11 cellular contexts compared by ENCODE assay signal in the genomic region with DNA sequence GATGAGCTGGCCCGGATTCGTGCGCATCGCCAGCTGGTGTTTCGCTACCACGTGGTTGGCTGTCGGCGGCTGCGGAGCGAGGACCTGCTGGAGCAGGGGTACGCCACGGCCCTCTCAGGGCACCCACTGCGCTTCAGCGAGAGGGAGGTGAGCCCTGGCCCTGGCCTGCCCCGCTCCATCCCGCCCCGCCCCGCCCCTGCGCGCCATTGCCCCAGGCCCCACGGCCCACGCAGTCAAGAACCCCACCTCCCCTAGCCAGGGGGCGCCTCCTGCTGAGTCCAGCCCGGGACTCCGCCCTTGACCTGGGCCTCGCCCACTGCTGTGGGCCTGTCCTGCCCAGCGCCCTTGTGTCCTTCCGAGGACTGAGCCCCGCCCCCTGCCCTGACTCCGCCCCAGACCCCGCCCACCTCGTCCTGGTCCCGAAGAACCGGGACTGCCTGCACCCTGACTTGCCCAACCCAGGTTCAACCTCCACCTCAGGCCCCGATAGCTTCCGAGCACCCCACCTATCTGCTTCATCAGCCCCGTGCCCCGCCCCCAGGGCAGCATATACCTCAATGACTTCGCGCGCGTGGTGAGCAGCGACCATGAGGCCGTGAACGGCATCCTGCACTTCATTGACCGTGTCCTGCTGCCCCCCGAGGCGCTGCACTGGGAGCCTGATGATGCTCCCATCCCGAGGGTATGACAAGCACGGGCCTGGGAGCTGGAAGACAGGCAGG. TPM values are rescaled to one million over a fixed set of nuclear protein-coding genes. Genes with fewer than 3 reads are reported as not detected.
DNase-seq lines count a peak whose midpoint lies in the region; ATAC-seq and TF ChIP-seq lines count a peak whose summit lies in the region.
"Had no signal": no experiment of that assay in that cellular context is flagged by ENCODE, and none has a peak within 500 bp of the region (broad histone marks: within the 10 kb centered on the region; RNA-seq: fewer than 3 reads in every experiment).

No MANE protein-coding gene starts in this region.

- no peaks in the 10 kb centered on the region for H4K20me1 ChIP-seq in osteoblast (ENCODE audit: insufficient read depth, low read length)

- H3K36me3 ChIP-seq in heart left ventricle (peaks cover 0 to 94% (median 16%) of the 10 kb centered on the region in 9 donors), osteoblast (ENCODE audit: insufficient read depth, low read length) (peaks cover 6% of the 10 kb centered on the region)

- POLR2A ChIA-PET in AG04450 (lab: Yijun Ruan, JAX), result no interaction called here

- no peak for TF ChIP-seq POLR2A in heart left ventricle (IDR thresholded peaks at IDR 0.05)

- H3K27me3 ChIP-seq in AG04450 (ENCODE audit: control insufficient read depth, insufficient read depth, low read length), result peaks cover 3% of the 10 kb centered on the region
- no peaks in the 10 kb centered on the region for H3K27me3 ChIP-seq in heart left ventricle
- no peaks in the 10 kb centered on the region for H3K27me3 ChIP-seq in osteoblast (ENCODE audit: insufficient read depth, low read length)

- TF ChIP-seq CTCF in AG04450 (IDR thresholded peaks at IDR 0.05; ENCODE audit: low read depth, low read length), result no peak
- no peak for TF ChIP-seq CTCF in heart left ventricle (IDR thresholded peaks at IDR 0.05)
- no peak for TF ChIP-seq CTCF in osteoblast (IDR thresholded peaks at IDR 0.05; ENCODE audit: extremely low read depth, low read depth, low read length)

- intact Hi-C loops in heart left ventricle (cut with DNase I), result no loop called here

- CTCF ChIA-PET in AG04450 (lab: Charles Lee), result interaction anchor here (0.7 to 0.8 kb wide), 2 partner anchors 13 to 179 kb away, joined by 3 read pairs; no protein-coding TSS in a partner anchor

- H3K4me1 ChIP-seq in heart left ventricle, result peaks cover 0 to 10% (median 0%) of the 10 kb centered on the region in 12 donors
- no peaks in the 10 kb centered on the region for H3K4me1 ChIP-seq in osteoblast (ENCODE audit: insufficient read depth, low read length)

- TF ChIP-seq RAD21 in Ishikawa (IDR thresholded peaks at IDR 0.05; ENCODE audit: low read depth), result no peak

- no peak overlapping the region for H3K27ac ChIP-seq in AG04450 (ENCODE audit: low read depth, low read length)
- no peak overlapping the region for H3K27ac ChIP-seq in heart left ventricle
- no peak overlapping the region for H3K27ac ChIP-seq in osteoblast (ENCODE audit: low read depth, low read length)

- 57 to 66% (median 59%) methylated on average over 28 to 50 of the region's 50 CpGs for WGBS in heart left ventricle, 4 donors

- no peak overlapping the region for H2AFZ ChIP-seq in osteoblast (ENCODE audit: low read length)

- no peak for TF ChIP-seq EP300 in Ishikawa (IDR thresholded peaks at IDR 0.05; ENCODE audit: borderline replicate concordance)

- H3K4me3 ChIP-seq in AG04450 (ENCODE audit: low read depth, low read length) (peak overlapping the region; percentile 41), heart left ventricle (peak overlapping the region in 7 of 12 donors; percentile 10 to 30 (median 26)), osteoblast (ENCODE audit: insufficient read depth, low read length) (peak overlapping the region; percentile 39)

- ATAC-seq in heart left ventricle (peak in 2 of 4 donors; percentile 23 to 34), HG02588 (IDR thresholded peaks at IDR 0.05; ENCODE audit: unreplicated experiment) (no peak)

- no peak overlapping the region for H3K4me2 ChIP-seq in osteoblast (ENCODE audit: insufficient read depth, low read length)

- H3K79me2 ChIP-seq in osteoblast (ENCODE audit: insufficient read depth, low read length), result no peaks in the 10 kb centered on the region

- H3K9me3 ChIP-seq in AG04450 (ENCODE audit: control insufficient read depth, insufficient read depth, low read length), result no peaks in the 10 kb centered on the region; the same call in 1 of the 2 replicates
- no peaks in the 10 kb centered on the region for H3K9me3 ChIP-seq in heart left ventricle
- H3K9me3 ChIP-seq in osteoblast (ENCODE audit: low read depth, low read length), result no peaks in the 10 kb centered on the region

- DNase-seq in AG04450 (ENCODE audit: low read depth, low spot score), result no peak
- DNase-seq in heart left ventricle, result peak in 1 of 5 donors; percentile 75
- peak; percentile 91 for DNase-seq in osteoblast (ENCODE audit: insufficient read length, low spot score, missing footprints)
- DNase-seq in stimulated activated CD4-positive, alpha-beta T cell treated with anti-CD3 and anti-CD28 coated beads, Interleukin-2, amount 100 ng/mL, for 48 hours, result no peak
- no peak for DNase-seq in NOMO-1 (lab: John Stamatoyannopoulos, UW; ENCODE audit: unreplicated experiment in 2 of 2)
- no peak for DNase-seq in NCI-H2196 (lab: John Stamatoyannopoulos, UW; ENCODE audit: unreplicated experiment)
- DNase-seq: NCI-H345, SHP77 treated with DMSO at 0.1 percent for 48 hours had no signal

TF ChIP-seq in Ishikawa, 13 proteins besides CTCF, POLR2A, EP300 and RAD21:
- TF ChIP-seq TCF12 (IDR thresholded peaks at IDR 0.05; ENCODE audit: low read depth) (no peak), ZBTB7A (IDR thresholded peaks at IDR 0.05; ENCODE audit: low read depth) (peak; percentile 53; the same call in 1 of the 2 replicates), TEAD4 (IDR thresholded peaks at IDR 0.05) (no peak), EGR1 (IDR thresholded peaks at IDR 0.05) (peak; percentile 55), CEBPB (IDR thresholded peaks at IDR 0.05) (no peak), NFIC (IDR thresholded peaks at IDR 0.05) (no peak), YY1 (IDR thresholded peaks at IDR 0.05; ENCODE audit: low read depth) (no peak), CREB1 (IDR thresholded peaks at IDR 0.05; ENCODE audit: low read depth) (no peak), TAF1 (IDR thresholded peaks at IDR 0.05; ENCODE audit: low read depth) (no peak)
- TF ChIP-seq, protein P1, sequence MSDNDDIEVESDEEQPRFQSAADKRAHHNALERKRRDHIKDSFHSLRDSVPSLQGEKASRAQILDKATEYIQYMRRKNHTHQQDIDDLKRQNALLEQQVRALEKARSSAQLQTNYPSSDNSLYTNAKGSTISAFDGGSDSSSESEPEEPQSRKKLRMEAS (IDR thresholded peaks at IDR 0.05), result peak; percentile 29; the same call in 1 of the 2 replicates
- TF ChIP-seq, protein P2, sequence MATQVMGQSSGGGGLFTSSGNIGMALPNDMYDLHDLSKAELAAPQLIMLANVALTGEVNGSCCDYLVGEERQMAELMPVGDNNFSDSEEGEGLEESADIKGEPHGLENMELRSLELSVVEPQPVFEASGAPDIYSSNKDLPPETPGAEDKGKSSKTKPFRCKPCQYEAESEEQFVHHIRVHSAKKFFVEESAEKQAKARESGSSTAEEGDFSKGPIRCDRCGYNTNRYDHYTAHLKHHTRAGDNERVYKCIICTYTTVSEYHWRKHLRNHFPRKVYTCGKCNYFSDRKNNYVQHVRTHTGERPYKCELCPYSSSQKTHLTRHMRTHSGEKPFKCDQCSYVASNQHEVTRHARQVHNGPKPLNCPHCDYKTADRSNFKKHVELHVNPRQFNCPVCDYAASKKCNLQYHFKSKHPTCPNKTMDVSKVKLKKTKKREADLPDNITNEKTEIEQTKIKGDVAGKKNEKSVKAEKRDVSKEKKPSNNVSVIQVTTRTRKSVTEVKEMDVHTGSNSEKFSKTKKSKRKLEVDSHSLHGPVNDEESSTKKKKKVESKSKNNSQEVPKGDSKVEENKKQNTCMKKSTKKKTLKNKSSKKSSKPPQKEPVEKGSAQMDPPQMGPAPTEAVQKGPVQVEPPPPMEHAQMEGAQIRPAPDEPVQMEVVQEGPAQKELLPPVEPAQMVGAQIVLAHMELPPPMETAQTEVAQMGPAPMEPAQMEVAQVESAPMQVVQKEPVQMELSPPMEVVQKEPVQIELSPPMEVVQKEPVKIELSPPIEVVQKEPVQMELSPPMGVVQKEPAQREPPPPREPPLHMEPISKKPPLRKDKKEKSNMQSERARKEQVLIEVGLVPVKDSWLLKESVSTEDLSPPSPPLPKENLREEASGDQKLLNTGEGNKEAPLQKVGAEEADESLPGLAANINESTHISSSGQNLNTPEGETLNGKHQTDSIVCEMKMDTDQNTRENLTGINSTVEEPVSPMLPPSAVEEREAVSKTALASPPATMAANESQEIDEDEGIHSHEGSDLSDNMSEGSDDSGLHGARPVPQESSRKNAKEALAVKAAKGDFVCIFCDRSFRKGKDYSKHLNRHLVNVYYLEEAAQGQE (IDR thresholded peaks at IDR 0.05; ENCODE audit: low read depth), result no peak
- TF ChIP-seq, protein P3, sequence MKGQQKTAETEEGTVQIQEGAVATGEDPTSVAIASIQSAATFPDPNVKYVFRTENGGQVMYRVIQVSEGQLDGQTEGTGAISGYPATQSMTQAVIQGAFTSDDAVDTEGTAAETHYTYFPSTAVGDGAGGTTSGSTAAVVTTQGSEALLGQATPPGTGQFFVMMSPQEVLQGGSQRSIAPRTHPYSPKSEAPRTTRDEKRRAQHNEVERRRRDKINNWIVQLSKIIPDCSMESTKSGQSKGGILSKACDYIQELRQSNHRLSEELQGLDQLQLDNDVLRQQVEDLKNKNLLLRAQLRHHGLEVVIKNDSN (IDR thresholded peaks at IDR 0.05), result no peak

RNA-seq across cellular contexts. Expression of a gene that starts 14.8 kb away (rescaled TPM):
- polyA plus RNA-seq in AG04450 (2011; rRNA removed), result 97.9 and 154 TPM in 2 replicates
- 130 and 174 TPM in 2 replicates for polyA minus RNA-seq in AG04450 (2011; rRNA and poly(A)+ RNA removed)
- 10 to 100 TPM; 22.8 to 99.6 (median 52.7) TPM for total RNA-seq in heart left ventricle
- polyA plus RNA-seq in heart left ventricle, result 10 to 100 TPM; 61.1 to 92.7 TPM
- total RNA-seq in osteoblast, result 45.4 and 52.5 TPM in 2 replicates

RNA-seq across cellular contexts. Expression of a gene that starts 17.5 kb away (rescaled TPM):
- polyA plus RNA-seq in AG04450 (2011; rRNA removed) (8.7 and 9.5 TPM in 2 replicates), heart left ventricle (100 to 1,000 TPM in 1 of 2 donors, 10 to 100 TPM in 1; 45.2 to 113 TPM)
- 3.9 and 6.4 TPM in 2 replicates for polyA minus RNA-seq in AG04450 (2011; rRNA and poly(A)+ RNA removed)
- total RNA-seq in heart left ventricle (10 to 100 TPM in 8 of 9 donors, 1 to 10 TPM in 1; 2.0 to 73.0 (median 59.2) TPM), osteoblast (6.5 and 8.3 TPM in 2 replicates)

RNA-seq across cellular contexts. Expression of a gene that starts 23.7 kb away (rescaled TPM):
- polyA plus RNA-seq in AG04450 (2011; rRNA removed) (0.02 TPM in 1 of 2 replicates, not detected in the other), heart left ventricle (10 to 100 TPM; 41.0 to 79.1 TPM)
- polyA minus RNA-seq in AG04450 (2011; rRNA and poly(A)+ RNA removed), result 0.09 TPM in 1 of 2 replicates, not detected in the other
- total RNA-seq in heart left ventricle (100 to 1,000 TPM in 2 of 9 donors, 10 to 100 TPM in 7; 34.1 to 351 (median 50.6) TPM), osteoblast (0.59 and 1.1 TPM in 2 replicates)
- total RNA-seq: M059J had no signal

Comparison
In these comparisons a context has a peak if more than half of its experiments do, and no peak if none do; other contexts are left out.
1. RNA of a gene that starts 23.7 kb away (total RNA-seq): 34.1 to 351 TPM in heart left ventricle; 0.59 to 1.1 TPM in osteoblast; every median in the first group is over 10 times any median in the second.
2. Peak in every context shown above with its lines, with median percentiles within 50 percentile points of each other: H3K4me3 ChIP-seq.